In the genomic region with DNA sequence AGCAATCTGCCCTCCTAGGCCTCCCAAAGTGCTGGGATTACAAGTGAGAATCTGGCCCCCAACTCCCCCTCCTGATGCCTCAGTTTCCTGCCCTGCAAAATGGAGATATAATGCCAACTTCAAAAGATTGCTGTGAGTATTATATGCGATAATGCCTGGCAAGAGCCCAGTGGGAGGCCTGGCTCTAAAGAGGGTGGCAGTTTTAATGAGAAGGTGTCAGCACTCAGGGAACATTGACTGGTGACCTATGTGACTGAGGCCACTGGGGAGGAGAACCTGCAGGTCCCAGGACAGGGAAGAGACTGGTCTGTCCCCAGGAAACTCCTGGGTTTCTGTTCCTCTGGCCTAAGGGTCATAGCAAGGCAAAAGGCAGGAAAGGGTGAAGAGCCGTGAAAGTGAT, we compare ENCODE assay signal across 1 cellular context.
TF ChIP-seq lines count a peak whose summit lies in the region.

No MANE protein-coding gene starts in this region.

TF ChIP-seq in HepG2, 621 proteins besides CTCF, POLR2A, EP300 and RAD21:
- no peak for TF ChIP-seq CBFB (CRISPR knock-in tag; IDR thresholded peaks at IDR 0.05)
- TF ChIP-seq, protein P1, sequence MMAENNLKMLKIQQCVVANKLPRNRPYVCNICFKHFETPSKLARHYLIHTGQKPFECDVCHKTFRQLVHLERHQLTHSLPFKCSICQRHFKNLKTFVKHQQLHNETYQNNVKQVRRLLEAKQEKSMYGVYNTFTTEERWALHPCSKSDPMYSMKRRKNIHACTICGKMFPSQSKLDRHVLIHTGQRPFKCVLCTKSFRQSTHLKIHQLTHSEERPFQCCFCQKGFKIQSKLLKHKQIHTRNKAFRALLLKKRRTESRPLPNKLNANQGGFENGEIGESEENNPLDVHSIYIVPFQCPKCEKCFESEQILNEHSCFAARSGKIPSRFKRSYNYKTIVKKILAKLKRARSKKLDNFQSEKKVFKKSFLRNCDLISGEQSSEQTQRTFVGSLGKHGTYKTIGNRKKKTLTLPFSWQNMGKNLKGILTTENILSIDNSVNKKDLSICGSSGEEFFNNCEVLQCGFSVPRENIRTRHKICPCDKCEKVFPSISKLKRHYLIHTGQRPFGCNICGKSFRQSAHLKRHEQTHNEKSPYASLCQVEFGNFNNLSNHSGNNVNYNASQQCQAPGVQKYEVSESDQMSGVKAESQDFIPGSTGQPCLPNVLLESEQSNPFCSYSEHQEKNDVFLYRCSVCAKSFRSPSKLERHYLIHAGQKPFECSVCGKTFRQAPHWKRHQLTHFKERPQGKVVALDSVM (CRISPR knock-in tag; IDR thresholded peaks at IDR 0.05) = no peak
- TF ChIP-seq, protein P2, sequence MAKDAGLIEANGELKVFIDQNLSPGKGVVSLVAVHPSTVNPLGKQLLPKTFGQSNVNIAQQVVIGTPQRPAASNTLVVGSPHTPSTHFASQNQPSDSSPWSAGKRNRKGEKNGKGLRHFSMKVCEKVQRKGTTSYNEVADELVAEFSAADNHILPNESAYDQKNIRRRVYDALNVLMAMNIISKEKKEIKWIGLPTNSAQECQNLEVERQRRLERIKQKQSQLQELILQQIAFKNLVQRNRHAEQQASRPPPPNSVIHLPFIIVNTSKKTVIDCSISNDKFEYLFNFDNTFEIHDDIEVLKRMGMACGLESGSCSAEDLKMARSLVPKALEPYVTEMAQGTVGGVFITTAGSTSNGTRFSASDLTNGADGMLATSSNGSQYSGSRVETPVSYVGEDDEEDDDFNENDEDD (CRISPR knock-in tag; IDR thresholded peaks at IDR 0.05; ENCODE audit: borderline replicate concordance) = no peak
- TF ChIP-seq SNAI1 (CRISPR knock-in tag; IDR thresholded peaks at IDR 0.05; ENCODE audit: borderline replicate concordance) = no peak
- TF ChIP-seq, protein P3, sequence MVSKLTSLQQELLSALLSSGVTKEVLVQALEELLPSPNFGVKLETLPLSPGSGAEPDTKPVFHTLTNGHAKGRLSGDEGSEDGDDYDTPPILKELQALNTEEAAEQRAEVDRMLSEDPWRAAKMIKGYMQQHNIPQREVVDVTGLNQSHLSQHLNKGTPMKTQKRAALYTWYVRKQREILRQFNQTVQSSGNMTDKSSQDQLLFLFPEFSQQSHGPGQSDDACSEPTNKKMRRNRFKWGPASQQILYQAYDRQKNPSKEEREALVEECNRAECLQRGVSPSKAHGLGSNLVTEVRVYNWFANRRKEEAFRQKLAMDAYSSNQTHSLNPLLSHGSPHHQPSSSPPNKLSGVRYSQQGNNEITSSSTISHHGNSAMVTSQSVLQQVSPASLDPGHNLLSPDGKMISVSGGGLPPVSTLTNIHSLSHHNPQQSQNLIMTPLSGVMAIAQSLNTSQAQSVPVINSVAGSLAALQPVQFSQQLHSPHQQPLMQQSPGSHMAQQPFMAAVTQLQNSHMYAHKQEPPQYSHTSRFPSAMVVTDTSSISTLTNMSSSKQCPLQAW (CRISPR knock-in tag; IDR thresholded peaks at IDR 0.05) = no peak
- no peak for TF ChIP-seq ELF1 (CRISPR knock-in tag; IDR thresholded peaks at IDR 0.05)
